18 cellular contexts compared by ENCODE assay signal in the genomic region with DNA sequence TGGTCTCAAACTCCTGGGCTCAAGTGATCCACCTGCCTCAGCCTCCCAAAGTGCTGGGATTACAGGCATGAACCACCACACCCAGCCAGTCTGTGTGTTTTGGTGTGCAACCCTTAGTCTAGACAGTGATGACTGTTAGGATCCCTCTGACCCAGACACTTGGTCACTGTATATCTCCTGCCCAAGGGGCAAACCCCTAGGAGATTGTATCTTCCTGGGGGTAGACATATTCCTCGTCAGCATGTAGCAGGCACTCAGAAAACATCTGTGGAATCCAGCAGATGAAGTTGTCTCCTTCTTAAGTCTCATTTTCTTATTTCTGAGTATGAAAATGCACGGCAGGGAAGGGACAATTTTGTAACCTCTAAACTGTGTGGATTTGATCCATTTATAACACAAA.
"Had no signal": no experiment of that assay in that cellular context is flagged by ENCODE, and none has a peak within 500 bp of the region (broad histone marks: within the 10 kb centered on the region; RNA-seq: fewer than 3 reads in every experiment).

No MANE protein-coding gene starts in this region.

- H3K4me3 ChIP-seq: colonic mucosa, gastrocnemius medialis, transverse colon had no signal

- H3K9me3 ChIP-seq: colonic mucosa, gastrocnemius medialis, transverse colon had no signal

- H3K4me1 ChIP-seq: colonic mucosa, gastrocnemius medialis, transverse colon had no signal

- H3K27ac ChIP-seq: colonic mucosa, epithelial cell of prostate, gastrocnemius medialis, transverse colon had no signal

- H3K36me3 ChIP-seq: colonic mucosa, gastrocnemius medialis, transverse colon had no signal

- ATAC-seq: activated CD8-positive, alpha-beta memory T cell treated with anti-CD3 and anti-CD28 coated beads, Interleukin-2, amount 10 ng/mL, durations not matched to agents 7 days and 5 days; activated naive CD8-positive, alpha-beta T cell treated with anti-CD3 and anti-CD28 coated beads, Interleukin-2, amount 50 U/mL, for 24 hours; natural killer cell; stimulated activated naive CD8-positive, alpha-beta T cell treated with anti-CD3 and anti-CD28 coated beads, Interleukin-15, Interleukin-2, amounts not matched to agents 100 U/mL and 50 U/mL, for 24 hours had no signal

- DNase-seq: activated B cell treated with CpG ODN at 0.5 μM for 24 hours; activated CD4-positive, alpha-beta memory T cell treated with anti-CD3 and anti-CD28 coated beads, Interleukin-2, amount 10 ng/mL, durations not matched to agents 7 days and 5 days; activated CD4-positive, alpha-beta T cell treated with anti-CD3 and anti-CD28 coated beads for 4 hours; activated CD8-positive, alpha-beta memory T cell treated with anti-CD3 and anti-CD28 coated beads, Interleukin-2, amount 10 ng/mL, durations not matched to agents 7 days and 5 days; activated naive CD4-positive, alpha-beta T cell treated with anti-CD3 and anti-CD28 coated beads, Interleukin-2, amount 10 ng/mL, durations not matched to agents 7 days and 5 days; activated naive CD8-positive, alpha-beta T cell treated with anti-CD3 and anti-CD28 coated beads, Interleukin-2, amount 50 U/mL, for 24 hours; activated T-cell treated with anti-CD3 and anti-CD28 coated beads, Interleukin-2, amount 50 U/mL, for 1 hour; aorta; colonic mucosa; gastrocnemius medialis; head of caudate nucleus; natural killer cell; stimulated activated CD4-positive, alpha-beta T cell treated with anti-CD3 and anti-CD28 coated beads, Interleukin-2, amount 100 ng/mL, for 24 hours; stimulated activated naive CD8-positive, alpha-beta T cell treated with anti-CD3 and anti-CD28 coated beads, Interleukin-15, Interleukin-2, amounts not matched to agents 100 U/mL and 50 U/mL, for 24 hours; substantia nigra; SW 1271; transverse colon had no signal

- H3K27me3 ChIP-seq: colonic mucosa, gastrocnemius medialis, transverse colon had no signal
